In genomic region chr5:76943006-76943405, GRCh38 we compare ENCODE assay signal across 22 cellular contexts. TPM values are rescaled to one million over a fixed set of nuclear protein-coding genes. Genes with fewer than 3 reads are reported as not detected.
DNase-seq lines count a peak whose midpoint lies in the region; ATAC-seq, FAIRE-seq and TF ChIP-seq lines count a peak whose summit lies in the region.
"Had no signal": no experiment of that assay in that cellular context is flagged by ENCODE, and none has a peak within 500 bp of the region (broad histone marks: within the 10 kb centered on the region; RNA-seq: fewer than 3 reads in every experiment).

No MANE protein-coding gene starts in this region.

- H2AFZ ChIP-seq in astrocyte (ENCODE audit: low read depth, low read length) = no peak overlapping the region
- no peak overlapping the region for H2AFZ ChIP-seq in mesenchymal stem cell (ENCODE audit: low read depth, low read length)

- no peak overlapping the region for H2BK15ac ChIP-seq in mesenchymal stem cell (ENCODE audit: low read depth, poor library complexity, severe bottlenecking)

- no peak overlapping the region for H2BK120ac ChIP-seq in mesenchymal stem cell (ENCODE audit: low read depth, low read length)

- no peak overlapping the region for H4K91ac ChIP-seq in mesenchymal stem cell (ENCODE audit: low read length)

- H3K4me2 ChIP-seq in astrocyte (ENCODE audit: low read length) (peak overlapping the region; percentile 43), mesenchymal stem cell (ENCODE audit: low read length, poor library complexity, severe bottlenecking) (no peak overlapping the region)

- H3K18ac ChIP-seq in mesenchymal stem cell (ENCODE audit: low read depth in 1 of 2, low read length in 2 of 2) = no peak overlapping the region

- no peaks in the 10 kb centered on the region for H4K20me1 ChIP-seq in astrocyte (ENCODE audit: insufficient read depth, low read length)

- H3K79me1 ChIP-seq in mesenchymal stem cell (replicated peaks; ENCODE audit: low read length, poor library complexity, severe bottlenecking) = peaks cover 1% of the 10 kb centered on the region

- no peaks in the 10 kb centered on the region for H3K9me3 ChIP-seq in astrocyte (ENCODE audit: insufficient read depth, low read depth, low read length)
- H3K9me3 ChIP-seq in mesenchymal stem cell (ENCODE audit: control insufficient read depth, low read length) = no peaks in the 10 kb centered on the region

- H3K9ac ChIP-seq in astrocyte (ENCODE audit: low read length) (no peak overlapping the region), mesenchymal stem cell (ENCODE audit: low read length) (no peak overlapping the region)

- H3K36me3 Mint-ChIP-seq in HFFc6 (ENCODE audit: low read depth) (no peaks in the 10 kb centered on the region; the same call in 1 of the 2 replicates), astrocyte (ENCODE audit: low read depth, unreplicated experiment) (no peaks in the 10 kb centered on the region)
- H3K36me3 Mint-ChIP-seq in T-helper 2 cell treated with Interferon-gamma antibody and Interleukin-4, amounts not matched to agents 5 μg/mL and 100 μg/mL, for 36 hours (ENCODE audit: low read depth) = no peaks in the 10 kb centered on the region

- H3K36me3 ChIP-seq in astrocyte (ENCODE audit: insufficient read depth, low read length) = no peaks in the 10 kb centered on the region
- H3K36me3 ChIP-seq in mesenchymal stem cell (ENCODE audit: control insufficient read depth in 1 of 2, insufficient read depth in 2 of 2, low read depth in 1 of 2, low read length in 2 of 2) = no peaks in the 10 kb centered on the region

- ATAC-seq in HG03342 (IDR thresholded peaks at IDR 0.05; ENCODE audit: unreplicated experiment) = no peak
- ATAC-seq: Right ventricle myocardium inferior had no signal

- WGBS in mesenchymal stem cell = 76% methylated on average over 3 of the region's 3 CpGs

- H3K4ac ChIP-seq in mesenchymal stem cell (ENCODE audit: low read depth in 1 of 2, low read length in 2 of 2) = no peak overlapping the region

- FAIRE-seq in astrocyte (lab: Jason Lieb, UNC) (no peak), GM12891 (lab: Jason Lieb, UNC) (no peak)
- FAIRE-seq: D721Med, G401.6, RCC 7860 had no signal

- H3K23ac ChIP-seq in mesenchymal stem cell (ENCODE audit: low read length in 2 of 2) = no peak overlapping the region

- peaks cover 2% of the 10 kb centered on the region for H3K27me3 Mint-ChIP-seq in HFFc6 (ENCODE audit: insufficient read depth)
- no peaks in the 10 kb centered on the region for H3K27me3 Mint-ChIP-seq in astrocyte (ENCODE audit: low read depth, unreplicated experiment)
- H3K27me3 Mint-ChIP-seq in T-helper 2 cell treated with Interferon-gamma antibody and Interleukin-4, amounts not matched to agents 5 μg/mL and 100 μg/mL, for 36 hours (ENCODE audit: low read depth) = peaks cover 36% of the 10 kb centered on the region

- peak overlapping the region; percentile 50 for H2BK5ac ChIP-seq in mesenchymal stem cell (ENCODE audit: low read depth, low read length, poor library complexity, severe bottlenecking)

- H3K27me3 ChIP-seq in astrocyte (ENCODE audit: insufficient read depth, low read length) = no peaks in the 10 kb centered on the region
- H3K27me3 ChIP-seq in mesenchymal stem cell (ENCODE audit: control insufficient read depth in 1 of 2, insufficient read depth in 1 of 2, low read length in 2 of 2) = no peaks in the 10 kb centered on the region

- peak overlapping the region; percentile 1 for H2AK5ac ChIP-seq in mesenchymal stem cell (ENCODE audit: low read length, severe bottlenecking)

- H3K27ac ChIP-seq in astrocyte (ENCODE audit: low read depth, low read length) (no peak overlapping the region), mesenchymal stem cell (ENCODE audit: low read length, poor library complexity, severe bottlenecking) (peak overlapping the region; percentile 85)

- no peak overlapping the region for H4K8ac ChIP-seq in mesenchymal stem cell (ENCODE audit: low read length)

- no peak overlapping the region for H3K14ac ChIP-seq in mesenchymal stem cell (ENCODE audit: low read length in 2 of 2)

- no peak for TF ChIP-seq CTCF in HFFc6 (IDR thresholded peaks at IDR 0.05)
- no peak for TF ChIP-seq CTCF in astrocyte (IDR thresholded peaks at IDR 0.05; ENCODE audit: insufficient read depth, low read depth, low read length)

- H3K4me1 Mint-ChIP-seq in HFFc6 (ENCODE audit: low read depth) (peaks cover 46% of the 10 kb centered on the region), astrocyte (ENCODE audit: low read depth, unreplicated experiment) (peaks cover 22% of the 10 kb centered on the region)
- H3K4me1 Mint-ChIP-seq in T-helper 2 cell treated with Interferon-gamma antibody and Interleukin-4, amounts not matched to agents 5 μg/mL and 100 μg/mL, for 36 hours (ENCODE audit: low read depth) = no peaks in the 10 kb centered on the region
- H3K4me1 Mint-ChIP-seq: B cell had no signal

- no peaks in the 10 kb centered on the region for H3K79me2 ChIP-seq in astrocyte (ENCODE audit: insufficient read depth, low read length)

- H2BK12ac ChIP-seq in mesenchymal stem cell (ENCODE audit: low read length in 2 of 2) = no peak overlapping the region

- TF ChIP-seq POLR2A in GM12891 (IDR thresholded peaks at IDR 0.05; ENCODE audit: low read depth, low read length) = no peak

- H3K9me3 Mint-ChIP-seq in HFFc6 (no peaks in the 10 kb centered on the region), astrocyte (ENCODE audit: unreplicated experiment) (no peaks in the 10 kb centered on the region)
- no peaks in the 10 kb centered on the region for H3K9me3 Mint-ChIP-seq in T-helper 2 cell treated with Interferon-gamma antibody and Interleukin-4, amounts not matched to agents 5 μg/mL and 100 μg/mL, for 36 hours

- H3K4me3 ChIP-seq in astrocyte (ENCODE audit: insufficient read depth, low read depth, low read length) = no peak overlapping the region
- H3K4me3 ChIP-seq in mesenchymal stem cell (ENCODE audit: insufficient read depth in 1 of 2, low read depth in 1 of 2, low read length in 2 of 2) = no peak overlapping the region

- H3K4me1 ChIP-seq in astrocyte (ENCODE audit: insufficient read depth, low read length) (peaks cover 13% of the 10 kb centered on the region), mesenchymal stem cell (ENCODE audit: control insufficient read depth, insufficient read depth, low read depth, low read length) (peaks cover 16% of the 10 kb centered on the region)

- peak overlapping the region; percentile 38; the same call in 1 of the 2 replicates for H3K4me3 Mint-ChIP-seq in HFFc6
- no peak overlapping the region for H3K4me3 Mint-ChIP-seq in astrocyte (ENCODE audit: unreplicated experiment)
- H3K4me3 Mint-ChIP-seq in T-helper 2 cell treated with Interferon-gamma antibody and Interleukin-4, amounts not matched to agents 5 μg/mL and 100 μg/mL, for 36 hours = no peak overlapping the region
- H3K4me3 Mint-ChIP-seq: B cell; T-helper 1 cell treated with Interleukin-12 subunit alpha and Interleukin-12 subunit beta and Interleukin-4 antibody, amounts not matched to agents 30 μg/mL and 1 μg/mL, for 36 hours had no signal

- H3K27ac Mint-ChIP-seq in HFFc6 (peak overlapping the region; percentile 53), astrocyte (ENCODE audit: unreplicated experiment) (no peak overlapping the region)
- H3K27ac Mint-ChIP-seq in T-helper 2 cell treated with Interferon-gamma antibody and Interleukin-4, amounts not matched to agents 5 μg/mL and 100 μg/mL, for 36 hours = no peak overlapping the region
- H3K27ac Mint-ChIP-seq: B cell; T-helper 1 cell treated with Interleukin-12 subunit alpha and Interleukin-12 subunit beta and Interleukin-4 antibody, amounts not matched to agents 30 μg/mL and 1 μg/mL, for 36 hours had no signal

- DNase-seq in Daoy (ENCODE audit: low read depth) (peak; percentile 29), HFFc6 (peak; percentile 21), astrocyte (ENCODE audit: low read depth) (no peak), mesenchymal stem cell (no peak), GM12891 (ENCODE audit: insufficient read length, low spot score) (no peak), amniotic stem cell (lab: John Stamatoyannopoulos, UW) (no peak)
- DNase-seq in T-helper 2 cell treated with Interferon-gamma antibody and Interleukin-4, amounts not matched to agents 5 μg/mL and 100 μg/mL, for 36 hours (ENCODE audit: low spot score) = no peak
- DNase-seq: DMS79, GOT3, KG1, NCI-H1105, NCI-H2029 treated with DMSO at 0.1 percent for 48 hours, OCI-M1 had no signal

TF ChIP-seq in GM12891, 5 proteins besides CTCF, POLR2A, EP300 and RAD21:
- TF ChIP-seq TAF1 (IDR thresholded peaks at IDR 0.05; ENCODE audit: low read depth, low read length) (no peak), POU2F2 (IDR thresholded peaks at IDR 0.05; ENCODE audit: low read depth, low read length) (no peak), PAX5 (IDR thresholded peaks at IDR 0.05; ENCODE audit: insufficient read depth, low read length, severe bottlenecking) (no peak), SPI1 (IDR thresholded peaks at IDR 0.05; ENCODE audit: low read depth, low read length) (no peak), POLR2AphosphoS5 (IDR thresholded peaks at IDR 0.05; ENCODE audit: low read depth, low read length) (no peak)

RNA-seq across cellular contexts. Expression of gene CRHBP, which starts 9.8 kb away (rescaled TPM):
- 1.3 TPM in 1 of 2 replicates, not detected in the other for total RNA-seq in Daoy (2014; rRNA removed; shearing (Covaris generic))
- total RNA-seq in HFFc6 (2021; fragmentation: NEBNext Ultra II Directional; extraction: Animal tissue kit (Norgen Biotek cat#: 25700)) = not detected
- total RNA-seq in astrocyte = 2.5 and 4.7 TPM in 2 replicates
- 0.21 TPM for polyA plus RNA-seq in mesenchymal stem cell (2013, experiment 1 of 2)
- polyA plus RNA-seq in mesenchymal stem cell (2013, experiment 2 of 2) = not detected
- 0.05 TPM for polyA plus RNA-seq in GM12891 (2012; ENCODE audit: low read depth, missing spikeins)
- total RNA-seq: A172, SK-MEL-5 had no signal

Comparison
In these comparisons a context has a peak if more than half of its experiments do, and no peak if none do; other contexts are left out.
1. DNase-seq: peak in Daoy (single experiment) and HFFc6 (single experiment); none in astrocyte (single experiment), mesenchymal stem cell (single experiment), GM12891 (single experiment), amniotic stem cell (single experiment) and T-helper 2 cell treated with Interferon-gamma antibody and Interleukin-4, amounts not matched to agents 5 μg/mL and 100 μg/mL, for 36 hours (single experiment).